19 cellular contexts compared by ENCODE assay signal in the genomic region with DNA sequence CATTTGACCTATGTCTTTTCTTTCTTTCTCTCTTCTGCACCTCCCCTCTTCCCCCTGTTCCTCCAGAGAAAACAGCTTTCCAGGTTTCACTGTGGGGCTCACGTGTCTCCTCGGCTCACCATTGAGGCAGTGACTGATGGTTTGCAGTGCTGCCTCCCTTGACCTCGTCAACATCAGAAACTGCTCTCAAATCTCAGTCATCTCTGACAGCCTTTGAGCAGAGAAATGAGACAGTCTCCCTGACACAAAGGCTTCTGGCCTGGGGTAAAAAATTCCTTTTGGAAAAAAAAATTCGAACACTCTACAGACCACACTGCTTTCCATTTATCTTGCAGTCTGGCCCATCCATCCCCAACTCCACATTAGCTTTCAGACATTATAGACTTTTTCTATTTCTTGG.
DNase-seq lines count a peak whose midpoint lies in the region; ATAC-seq, FAIRE-seq and TF ChIP-seq lines count a peak whose summit lies in the region.
"Had no signal": no experiment of that assay in that cellular context is flagged by ENCODE, and none has a peak within 500 bp of the region (broad histone marks: within the 10 kb centered on the region; RNA-seq: fewer than 3 reads in every experiment).

No MANE protein-coding gene starts in this region.

- H3K9ac ChIP-seq in trophoblast cell (ENCODE audit: low read length) = no peak overlapping the region

- H2BK5ac ChIP-seq in trophoblast cell (ENCODE audit: low read depth, low read length, poor library complexity) = no peak overlapping the region

- no peaks in the 10 kb centered on the region for H3K36me3 ChIP-seq in trophoblast cell (ENCODE audit: control insufficient read depth in 1 of 2, insufficient read depth in 2 of 2, low read length in 2 of 2)
- H3K36me3 ChIP-seq in pancreas = no peaks in the 10 kb centered on the region
- H3K36me3 ChIP-seq: HAP-1 had no signal

- no peak overlapping the region for H2AFZ ChIP-seq in trophoblast cell (ENCODE audit: insufficient read depth, low read length, poor library complexity)

- H3K79me1 ChIP-seq in trophoblast cell (ENCODE audit: low read length) = peaks cover 19% of the 10 kb centered on the region

- ATAC-seq in HG03354 (IDR thresholded peaks at IDR 0.05; ENCODE audit: poor library complexity, severe bottlenecking, unreplicated experiment) = no peak
- ATAC-seq in pancreas = no peak

- H3K4me1 Mint-ChIP-seq in nephron progenitor cell = peaks cover 48% of the 10 kb centered on the region
- H3K4me1 Mint-ChIP-seq in activated CD4-positive, alpha-beta memory T cell treated with anti-CD3 and anti-CD28 coated beads for 36 hours (ENCODE audit: low read depth) = no peaks in the 10 kb centered on the region
- H3K4me1 Mint-ChIP-seq: CD4-positive, alpha-beta memory T cell had no signal

- H3K23ac ChIP-seq in trophoblast cell (ENCODE audit: low read length) = no peak overlapping the region

- H4K91ac ChIP-seq in trophoblast cell (ENCODE audit: low read depth, low read length) = no peak overlapping the region

- H3K4me3 ChIP-seq in trophoblast cell (ENCODE audit: low read depth, low read length) = no peak overlapping the region
- H3K4me3 ChIP-seq in pancreas = no peak overlapping the region
- H3K4me3 ChIP-seq: HAP-1 had no signal

- H3K4ac ChIP-seq in trophoblast cell (ENCODE audit: low read depth, low read length) = no peak overlapping the region

- CTCF ChIA-PET in activated CD4-positive, alpha-beta memory T cell treated with anti-CD3 and anti-CD28 coated beads for 36 hours (lab: Charles Lee) = no interaction called here

- FAIRE-seq in pancreas (lab: Jason Lieb, UNC) = no peak
- FAIRE-seq: GM12891, GM18507, H54 had no signal

- TF ChIP-seq CTCF in nephron progenitor cell (IDR thresholded peaks at IDR 0.05) (no peak), pancreas (IDR thresholded peaks at IDR 0.05) (no peak)

- no peak overlapping the region for H2BK12ac ChIP-seq in trophoblast cell (ENCODE audit: low read length)

- peak overlapping the region; percentile 11 for H3K4me3 Mint-ChIP-seq in nephron progenitor cell
- no peak overlapping the region for H3K4me3 Mint-ChIP-seq in activated CD4-positive, alpha-beta memory T cell treated with anti-CD3 and anti-CD28 coated beads for 36 hours
- H3K4me3 Mint-ChIP-seq: CD4-positive, alpha-beta memory T cell; HFFc6 had no signal

- H3K27me3 ChIP-seq in trophoblast cell (ENCODE audit: insufficient read depth, low read length) (no peaks in the 10 kb centered on the region), pancreas (no peaks in the 10 kb centered on the region)

- no peaks in the 10 kb centered on the region for H3K79me2 ChIP-seq in trophoblast cell (ENCODE audit: control insufficient read depth, insufficient read depth, low read length, poor library complexity)

- H2AK5ac ChIP-seq in trophoblast cell (ENCODE audit: low read length) = no peak overlapping the region

- H3K9me3 Mint-ChIP-seq in nephron progenitor cell = no peaks in the 10 kb centered on the region
- no peaks in the 10 kb centered on the region for H3K9me3 Mint-ChIP-seq in activated CD4-positive, alpha-beta memory T cell treated with anti-CD3 and anti-CD28 coated beads for 36 hours

- no peak overlapping the region for H3K14ac ChIP-seq in trophoblast cell (ENCODE audit: low read length)

- peaks cover 6% of the 10 kb centered on the region for H3K27me3 Mint-ChIP-seq in nephron progenitor cell (ENCODE audit: low read depth, poor library complexity)
- H3K27me3 Mint-ChIP-seq in activated CD4-positive, alpha-beta memory T cell treated with anti-CD3 and anti-CD28 coated beads for 36 hours = no peaks in the 10 kb centered on the region
- H3K27me3 Mint-ChIP-seq: CD4-positive, alpha-beta memory T cell had no signal

- H3K4me1 ChIP-seq in trophoblast cell (ENCODE audit: control insufficient read depth in 1 of 2, insufficient read depth in 2 of 2, low read length in 2 of 2) (peaks cover 11 to 19% of the 10 kb centered on the region in 2 experiments), pancreas (no peaks in the 10 kb centered on the region)
- H3K4me1 ChIP-seq: Caco-2, HAP-1 had no signal

- DNase-seq in islet precursor cell (peak; percentile 72), nephron progenitor cell (no peak), trophoblast cell (no peak), pancreas (no peak)
- no peak for DNase-seq in activated CD4-positive, alpha-beta memory T cell treated with anti-CD3 and anti-CD28 coated beads for 36 hours
- DNase-seq: C1 segment of cervical spinal cord; Caco-2; CD4-positive, alpha-beta memory T cell; DMS 273 treated with DMSO at 0.1 percent for 48 hours; DMS79; EL; GF-D8; GOT3; HFFc6 had no signal

- no peak overlapping the region for H2BK120ac ChIP-seq in trophoblast cell (ENCODE audit: insufficient read depth, low read length, poor library complexity)

- no peak overlapping the region for H3K18ac ChIP-seq in trophoblast cell (ENCODE audit: low read length)

- POLR2A ChIA-PET in activated CD4-positive, alpha-beta memory T cell treated with anti-CD3 and anti-CD28 coated beads for 36 hours (lab: Charles Lee) = no interaction called here

- H3K4me2 ChIP-seq in trophoblast cell (ENCODE audit: low read length) = no peak overlapping the region

- H3K36me3 Mint-ChIP-seq in nephron progenitor cell (ENCODE audit: low read depth) = no peaks in the 10 kb centered on the region
- no peaks in the 10 kb centered on the region for H3K36me3 Mint-ChIP-seq in activated CD4-positive, alpha-beta memory T cell treated with anti-CD3 and anti-CD28 coated beads for 36 hours
- H3K36me3 Mint-ChIP-seq: CD4-positive, alpha-beta memory T cell had no signal

- no peak overlapping the region for H4K12ac ChIP-seq in trophoblast cell (ENCODE audit: low read depth, low read length)

- peak overlapping the region; percentile 93 for H3K27ac Mint-ChIP-seq in nephron progenitor cell
- no peak overlapping the region for H3K27ac Mint-ChIP-seq in activated CD4-positive, alpha-beta memory T cell treated with anti-CD3 and anti-CD28 coated beads for 36 hours
- H3K27ac Mint-ChIP-seq: HFFc6 had no signal

- no peak overlapping the region for H4K8ac ChIP-seq in trophoblast cell (ENCODE audit: low read depth, low read length)

- no CpG with 5 or more reads among the region's 4 CpGs for WGBS in trophoblast cell (ENCODE audit: extremely low coverage, insufficient coverage, insufficient read length)
- 37 to 38% methylated on average over 4 of the region's 4 CpGs for WGBS in pancreas, 2 donors

- intact Hi-C loops in activated CD4-positive, alpha-beta memory T cell treated with anti-CD3 and anti-CD28 coated beads for 36 hours (cut with micrococcal nuclease) = no loop called here
- intact Hi-C loops in pancreas (cut with DNase I) = no loop called here

- no peaks in the 10 kb centered on the region for H3K9me3 ChIP-seq in trophoblast cell (ENCODE audit: insufficient read depth, low read depth, low read length)
- H3K9me3 ChIP-seq in pancreas = no peaks in the 10 kb centered on the region
- H3K9me3 ChIP-seq: Caco-2, HAP-1 had no signal

- H3K27ac ChIP-seq in trophoblast cell (ENCODE audit: low read depth, low read length) (peak overlapping the region; percentile 89), pancreas (no peak overlapping the region)
